In the genomic region with DNA sequence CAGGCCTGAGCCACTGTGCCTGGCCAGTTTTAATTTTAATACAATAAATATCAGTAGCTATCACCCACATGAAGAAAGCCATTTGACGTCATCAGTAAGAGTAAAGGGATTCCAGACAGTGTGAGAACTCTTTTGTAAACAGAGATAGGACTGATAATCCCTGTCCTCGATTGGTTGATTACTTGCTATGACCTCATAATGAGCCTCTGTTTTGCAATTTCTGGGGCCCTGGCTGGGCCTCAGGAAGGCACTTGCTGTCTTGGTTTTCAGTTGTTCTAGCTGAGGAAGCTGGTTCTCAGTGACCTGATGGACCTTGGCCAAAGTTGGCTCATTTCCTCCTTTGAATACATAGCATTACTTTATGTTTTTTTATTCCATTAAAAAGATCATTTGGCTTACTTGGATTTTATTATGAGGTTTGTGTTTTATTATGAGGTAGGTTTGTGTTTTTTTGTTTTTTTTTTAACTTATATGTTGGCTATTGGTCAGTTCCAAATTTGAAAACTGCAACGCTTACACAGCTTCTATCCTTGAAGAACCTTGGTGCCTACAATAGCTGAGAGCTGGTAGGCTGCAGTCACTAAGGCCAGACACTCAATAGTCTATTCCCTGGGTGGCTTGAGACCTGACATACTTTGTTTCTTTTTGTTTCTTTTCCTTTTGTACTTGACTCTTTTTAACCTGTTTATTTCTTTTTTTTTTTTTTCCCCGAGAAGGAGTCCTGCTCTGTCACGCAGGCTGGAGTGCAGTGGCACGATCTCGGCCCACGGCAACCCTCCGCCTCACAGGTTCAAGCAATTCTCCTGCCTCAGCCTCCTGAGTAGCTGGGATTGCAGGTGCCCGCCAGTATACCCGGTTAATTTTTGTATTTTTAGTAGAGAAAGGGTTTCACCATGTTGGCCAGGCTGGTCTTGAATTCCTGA, we compare ENCODE assay signal across 1 cellular context.
TF ChIP-seq lines count a peak whose summit lies in the region.

No MANE protein-coding gene starts in this region.

TF ChIP-seq in SK-N-SH, 30 proteins besides CTCF, POLR2A, EP300 and RAD21 (continued from another document):
- TF ChIP-seq, protein P1, sequence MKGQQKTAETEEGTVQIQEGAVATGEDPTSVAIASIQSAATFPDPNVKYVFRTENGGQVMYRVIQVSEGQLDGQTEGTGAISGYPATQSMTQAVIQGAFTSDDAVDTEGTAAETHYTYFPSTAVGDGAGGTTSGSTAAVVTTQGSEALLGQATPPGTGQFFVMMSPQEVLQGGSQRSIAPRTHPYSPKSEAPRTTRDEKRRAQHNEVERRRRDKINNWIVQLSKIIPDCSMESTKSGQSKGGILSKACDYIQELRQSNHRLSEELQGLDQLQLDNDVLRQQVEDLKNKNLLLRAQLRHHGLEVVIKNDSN (IDR thresholded peaks at IDR 0.05; ENCODE audit: borderline replicate concordance, low read depth) = no peak
- TF ChIP-seq EZH2phosphoT487 (IDR thresholded peaks at IDR 0.05; ENCODE audit: borderline replicate concordance, low read depth) = no peak
- TF ChIP-seq, protein P2, sequence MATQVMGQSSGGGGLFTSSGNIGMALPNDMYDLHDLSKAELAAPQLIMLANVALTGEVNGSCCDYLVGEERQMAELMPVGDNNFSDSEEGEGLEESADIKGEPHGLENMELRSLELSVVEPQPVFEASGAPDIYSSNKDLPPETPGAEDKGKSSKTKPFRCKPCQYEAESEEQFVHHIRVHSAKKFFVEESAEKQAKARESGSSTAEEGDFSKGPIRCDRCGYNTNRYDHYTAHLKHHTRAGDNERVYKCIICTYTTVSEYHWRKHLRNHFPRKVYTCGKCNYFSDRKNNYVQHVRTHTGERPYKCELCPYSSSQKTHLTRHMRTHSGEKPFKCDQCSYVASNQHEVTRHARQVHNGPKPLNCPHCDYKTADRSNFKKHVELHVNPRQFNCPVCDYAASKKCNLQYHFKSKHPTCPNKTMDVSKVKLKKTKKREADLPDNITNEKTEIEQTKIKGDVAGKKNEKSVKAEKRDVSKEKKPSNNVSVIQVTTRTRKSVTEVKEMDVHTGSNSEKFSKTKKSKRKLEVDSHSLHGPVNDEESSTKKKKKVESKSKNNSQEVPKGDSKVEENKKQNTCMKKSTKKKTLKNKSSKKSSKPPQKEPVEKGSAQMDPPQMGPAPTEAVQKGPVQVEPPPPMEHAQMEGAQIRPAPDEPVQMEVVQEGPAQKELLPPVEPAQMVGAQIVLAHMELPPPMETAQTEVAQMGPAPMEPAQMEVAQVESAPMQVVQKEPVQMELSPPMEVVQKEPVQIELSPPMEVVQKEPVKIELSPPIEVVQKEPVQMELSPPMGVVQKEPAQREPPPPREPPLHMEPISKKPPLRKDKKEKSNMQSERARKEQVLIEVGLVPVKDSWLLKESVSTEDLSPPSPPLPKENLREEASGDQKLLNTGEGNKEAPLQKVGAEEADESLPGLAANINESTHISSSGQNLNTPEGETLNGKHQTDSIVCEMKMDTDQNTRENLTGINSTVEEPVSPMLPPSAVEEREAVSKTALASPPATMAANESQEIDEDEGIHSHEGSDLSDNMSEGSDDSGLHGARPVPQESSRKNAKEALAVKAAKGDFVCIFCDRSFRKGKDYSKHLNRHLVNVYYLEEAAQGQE (IDR thresholded peaks at IDR 0.05; ENCODE audit: low read depth, low read length) = no peak
- TF ChIP-seq GATA2 (CRISPR knock-in tag; IDR thresholded peaks at IDR 0.05) = no peak
- TF ChIP-seq POLR2AphosphoS5 (IDR thresholded peaks at IDR 0.05; ENCODE audit: low read depth, low read length) = no peak
- TF ChIP-seq TAF1 (IDR thresholded peaks at IDR 0.05; ENCODE audit: borderline replicate concordance, low read depth, low read length) = no peak
- TF ChIP-seq, protein P3, sequence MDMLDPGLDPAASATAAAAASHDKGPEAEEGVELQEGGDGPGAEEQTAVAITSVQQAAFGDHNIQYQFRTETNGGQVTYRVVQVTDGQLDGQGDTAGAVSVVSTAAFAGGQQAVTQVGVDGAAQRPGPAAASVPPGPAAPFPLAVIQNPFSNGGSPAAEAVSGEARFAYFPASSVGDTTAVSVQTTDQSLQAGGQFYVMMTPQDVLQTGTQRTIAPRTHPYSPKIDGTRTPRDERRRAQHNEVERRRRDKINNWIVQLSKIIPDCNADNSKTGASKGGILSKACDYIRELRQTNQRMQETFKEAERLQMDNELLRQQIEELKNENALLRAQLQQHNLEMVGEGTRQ (IDR thresholded peaks at IDR 0.05; ENCODE audit: borderline replicate concordance, low read depth, low read length) = no peak
- TF ChIP-seq, protein P4, sequence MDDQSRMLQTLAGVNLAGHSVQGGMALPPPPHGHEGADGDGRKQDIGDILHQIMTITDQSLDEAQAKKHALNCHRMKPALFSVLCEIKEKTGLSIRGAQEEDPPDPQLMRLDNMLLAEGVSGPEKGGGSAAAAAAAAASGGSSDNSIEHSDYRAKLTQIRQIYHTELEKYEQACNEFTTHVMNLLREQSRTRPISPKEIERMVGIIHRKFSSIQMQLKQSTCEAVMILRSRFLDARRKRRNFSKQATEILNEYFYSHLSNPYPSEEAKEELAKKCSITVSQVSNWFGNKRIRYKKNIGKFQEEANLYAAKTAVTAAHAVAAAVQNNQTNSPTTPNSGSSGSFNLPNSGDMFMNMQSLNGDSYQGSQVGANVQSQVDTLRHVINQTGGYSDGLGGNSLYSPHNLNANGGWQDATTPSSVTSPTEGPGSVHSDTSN (IDR thresholded peaks at IDR 0.05) = no peak
- no peak for TF ChIP-seq SMC3 (IDR thresholded peaks at IDR 0.05; ENCODE audit: low read depth, low read length)
- TF ChIP-seq FOSL2 (IDR thresholded peaks at IDR 0.05; ENCODE audit: borderline replicate concordance, low read depth) = no peak
- no peak for TF ChIP-seq RFX5 (IDR thresholded peaks at IDR 0.05; ENCODE audit: low read length)
- TF ChIP-seq SIN3A (IDR thresholded peaks at IDR 0.05; ENCODE audit: borderline replicate concordance, low read depth, low read length) = no peak
- no peak for TF ChIP-seq YY1 (IDR thresholded peaks at IDR 0.05; ENCODE audit: low read depth)
- TF ChIP-seq RCOR1 (IDR thresholded peaks at IDR 0.05; ENCODE audit: low read length) = no peak
- no peak for TF ChIP-seq JUND (IDR thresholded peaks at IDR 0.05)
